In the genomic region with DNA sequence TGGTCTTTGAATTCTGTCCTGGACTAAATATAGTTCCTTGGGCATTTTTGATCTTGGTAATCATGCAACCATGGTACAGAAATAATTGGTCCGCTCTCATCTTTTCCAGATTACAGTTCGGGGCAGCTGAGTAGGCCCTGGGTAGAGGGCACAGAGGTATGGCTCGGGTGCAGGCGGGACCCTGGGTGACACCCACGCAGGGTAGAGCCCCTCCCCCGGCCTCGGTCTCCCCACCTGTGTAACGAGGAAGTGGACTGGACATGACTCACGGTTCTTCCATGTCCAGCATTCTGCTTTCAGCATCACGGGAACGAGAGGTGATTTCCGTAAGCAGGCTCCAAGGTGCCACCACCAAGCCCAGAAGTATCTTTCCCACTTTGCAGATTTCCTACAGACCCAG, we compare ENCODE assay signal across 25 cellular contexts.
"Had no signal": no experiment of that assay in that cellular context is flagged by ENCODE, and none has a peak within 500 bp of the region (broad histone marks: within the 10 kb centered on the region; RNA-seq: fewer than 3 reads in every experiment).

No MANE protein-coding gene starts in this region.

- H3K4me1 ChIP-seq: prostate gland had no signal

- H3K36me3 ChIP-seq: ascending aorta, esophagus squamous epithelium, left lung, ovary, prostate gland, transverse colon had no signal

- H3K9me3 ChIP-seq: ascending aorta, esophagus squamous epithelium, left lung, ovary, prostate gland, transverse colon had no signal

- ATAC-seq: activated T-cell treated with anti-CD3 and anti-CD28 coated beads, Interleukin-2, amount 50 U/mL, for 72 hours; left lung; natural killer cell had no signal

- DNase-seq: activated CD4-positive, alpha-beta T cell treated with anti-CD3 and anti-CD28 coated beads for 4 hours; activated CD4-positive, alpha-beta T cell treated with anti-CD3 and anti-CD28 coated beads, Interleukin-2, amount 50 U/mL, for 4 hours; activated effector memory CD4-positive, alpha-beta T cell treated with Interleukin-2 at 50 U/mL for 16 hours; activated naive CD4-positive, alpha-beta T cell treated with anti-CD3 and anti-CD28 coated beads for 36 hours; activated naive CD8-positive, alpha-beta T cell treated with anti-CD3 and anti-CD28 coated beads, Interleukin-2, amount 10 ng/mL, durations not matched to agents 7 days and 5 days; activated T-cell treated with anti-CD3 and anti-CD28 coated beads, Interleukin-2, amount 50 U/mL, for 72 hours; caudate nucleus; effector CD4-positive, alpha-beta T cell; esophagus squamous epithelium; foreskin melanocyte; kidney glomerular epithelial cell; mesendoderm; natural killer cell; stimulated activated CD4-positive, alpha-beta T cell treated with anti-CD3 and anti-CD28 coated beads, Interleukin-15, amount 100 ng/mL, for 24 hours; stimulated activated CD4-positive, alpha-beta T cell treated with anti-CD3 and anti-CD28 coated beads, Interleukin-2, amount 100 ng/mL, for 24 hours; stimulated activated naive CD4-positive, alpha-beta T cell; transverse colon had no signal

- H3K27ac ChIP-seq: ascending aorta, epithelial cell of prostate, esophagus squamous epithelium, left lung, ovary, prostate gland, SK-N-MC, transverse colon had no signal

- H3K4me3 ChIP-seq: ascending aorta, esophagus squamous epithelium, left lung, lung, ovary, prostate gland, SK-N-MC, smooth muscle cell, transverse colon had no signal

- H3K27me3 ChIP-seq: ascending aorta, ovary, transverse colon had no signal
